17 cellular contexts compared by ENCODE assay signal in genomic region chr1:223269006-223269405, GRCh38.
A peak's percentile ranks its signal among the peaks of the same experiment; 100 is the strongest.
DNase-seq lines count a peak whose midpoint lies in the region; ATAC-seq and TF ChIP-seq lines count a peak whose summit lies in the region.
"Had no signal": no experiment of that assay in that cellular context is flagged by ENCODE, and none has a peak within 500 bp of the region (broad histone marks: within the 10 kb centered on the region; RNA-seq: fewer than 3 reads in every experiment).

No MANE protein-coding gene starts in this region.

- intact Hi-C loops in left ventricle myocardium inferior (cut with micrococcal nuclease), result no loop called here

- peak in 1 of 2 donors; percentile 46 for TF ChIP-seq RAD21 in liver (IDR thresholded peaks at IDR 0.05)

- WGBS in liver, result 25% methylated on average over 4 of the region's 4 CpGs

- no peak overlapping the region for H3K4me3 ChIP-seq in cardiac muscle cell
- H3K4me3 ChIP-seq in left ventricle myocardium inferior, result no peak overlapping the region
- H3K4me3 ChIP-seq in liver (ENCODE audit: low read depth in 1 of 3, low read length in 3 of 3), result no peak overlapping the region
- H3K4me3 ChIP-seq: BLaER1 had no signal

- DNase-seq in cardiac muscle cell (ENCODE audit: low read depth in 1 of 2, low spot score in 1 of 2) (peak in 1 of 2 donors; percentile 47), left ventricle myocardium inferior (no peak), DMS114 treated with DMSO at 0.1 percent for 48 hours (lab: John Stamatoyannopoulos, UW; ENCODE audit: unreplicated experiment) (no peak), activated T-cell treated with anti-CD3 and anti-CD28 coated beads for 4 hours (no peak), dermis blood vessel endothelial cell (no peak)
- DNase-seq: 8988T, AML-193, Calu3, DMS153, DMS79 treated with DMSO at 0.1 percent for 48 hours, EL, GOT3, H9 had no signal

- peak overlapping the region; percentile 26 for H3K27ac ChIP-seq in cardiac muscle cell
- H3K27ac ChIP-seq in left ventricle myocardium inferior (replicated peaks), result no peak overlapping the region
- H3K27ac ChIP-seq in VCaP, result peak overlapping the region; percentile 75
- no peak overlapping the region for H3K27ac ChIP-seq in liver (ENCODE audit: low read depth in 1 of 2, low read length in 2 of 2)
- H3K27ac ChIP-seq: BLaER1 had no signal

- no peak overlapping the region for H3K9ac ChIP-seq in liver (ENCODE audit: low read depth in 1 of 2, low read length in 2 of 2)
- H3K9ac ChIP-seq: BLaER1 had no signal

- TF ChIP-seq CTCF in cardiac muscle cell (IDR thresholded peaks at IDR 0.05; ENCODE audit: low read depth, low read length) (no peak), left ventricle myocardium inferior (IDR thresholded peaks at IDR 0.05; ENCODE audit: borderline replicate concordance) (no peak), VCaP (conservative IDR thresholded peaks at IDR 0.05) (no peak), liver (IDR thresholded peaks at IDR 0.05; ENCODE audit: low read depth, low read length, missing input control) (no peak)

- no peak for ATAC-seq in activated CD4-positive, CD25-positive, alpha-beta regulatory T cell treated with anti-CD3 and anti-CD28 coated beads, Interleukin-2, amount 50 U/mL, for 24 hours

- no peaks in the 10 kb centered on the region for H3K9me3 ChIP-seq in cardiac muscle cell (ENCODE audit: low read depth)
- no peaks in the 10 kb centered on the region for H3K9me3 ChIP-seq in left ventricle myocardium inferior (replicated peaks)
- H3K9me3 ChIP-seq in liver (ENCODE audit: control insufficient read depth in 4 of 4, low read length in 3 of 4), result no peaks in the 10 kb centered on the region
- H3K9me3 ChIP-seq: BLaER1 had no signal

- H3K36me3 ChIP-seq in cardiac muscle cell (no peaks in the 10 kb centered on the region), left ventricle myocardium inferior (no peaks in the 10 kb centered on the region), liver (ENCODE audit: control insufficient read depth in 4 of 4, insufficient read depth in 3 of 4, low read depth in 1 of 4, low read length in 3 of 4) (no peaks in the 10 kb centered on the region)
- H3K36me3 ChIP-seq: BLaER1 had no signal

- H3K27me3 ChIP-seq in cardiac muscle cell (no peaks in the 10 kb centered on the region), left ventricle myocardium inferior (ENCODE audit: low read depth) (peaks cover 2% of the 10 kb centered on the region), liver (ENCODE audit: control insufficient read depth in 4 of 4, insufficient read depth in 4 of 4, low read length in 3 of 4) (no peaks in the 10 kb centered on the region)
- H3K27me3 ChIP-seq: BLaER1 had no signal

- H3K4me1 ChIP-seq in cardiac muscle cell (ENCODE audit: low read depth), result peaks cover 39% of the 10 kb centered on the region
- H3K4me1 ChIP-seq in left ventricle myocardium inferior, result no peaks in the 10 kb centered on the region
- H3K4me1 ChIP-seq in liver (ENCODE audit: control insufficient read depth in 4 of 4, insufficient read depth in 4 of 4, low read length in 3 of 4), result peaks cover 5 to 30% (median 8%) of the 10 kb centered on the region in 4 donors
- H3K4me1 ChIP-seq: BLaER1 had no signal

TF ChIP-seq in liver, 16 proteins besides CTCF, POLR2A, EP300 and RAD21:
- TF ChIP-seq ATF3 (IDR thresholded peaks at IDR 0.05) (no peak), RXRA (IDR thresholded peaks at IDR 0.05) (peak; percentile 12 to 35), NR2F2 (IDR thresholded peaks at IDR 0.05) (no peak), MAX (IDR thresholded peaks at IDR 0.05) (no peak), ZBTB33 (IDR thresholded peaks at IDR 0.05) (no peak), SP1 (IDR thresholded peaks at IDR 0.05) (peak; percentile 33), HNF4A (conservative IDR thresholded peaks at IDR 0.05) (peak in 1 of 2 donors; percentile 13), EGR1 (IDR thresholded peaks at IDR 0.05; ENCODE audit: low read depth in 2 of 2) (no peak)

Comparison
In these comparisons a context has a peak if more than half of its experiments do, and no peak if none do; other contexts are left out.
1. H3K27ac ChIP-seq: peak in cardiac muscle cell (single experiment) and VCaP (single experiment); none in left ventricle myocardium inferior (single experiment) and liver (0 of 2).